Comparison of ENCODE assay signal across 8 cellular contexts in the genomic region with DNA sequence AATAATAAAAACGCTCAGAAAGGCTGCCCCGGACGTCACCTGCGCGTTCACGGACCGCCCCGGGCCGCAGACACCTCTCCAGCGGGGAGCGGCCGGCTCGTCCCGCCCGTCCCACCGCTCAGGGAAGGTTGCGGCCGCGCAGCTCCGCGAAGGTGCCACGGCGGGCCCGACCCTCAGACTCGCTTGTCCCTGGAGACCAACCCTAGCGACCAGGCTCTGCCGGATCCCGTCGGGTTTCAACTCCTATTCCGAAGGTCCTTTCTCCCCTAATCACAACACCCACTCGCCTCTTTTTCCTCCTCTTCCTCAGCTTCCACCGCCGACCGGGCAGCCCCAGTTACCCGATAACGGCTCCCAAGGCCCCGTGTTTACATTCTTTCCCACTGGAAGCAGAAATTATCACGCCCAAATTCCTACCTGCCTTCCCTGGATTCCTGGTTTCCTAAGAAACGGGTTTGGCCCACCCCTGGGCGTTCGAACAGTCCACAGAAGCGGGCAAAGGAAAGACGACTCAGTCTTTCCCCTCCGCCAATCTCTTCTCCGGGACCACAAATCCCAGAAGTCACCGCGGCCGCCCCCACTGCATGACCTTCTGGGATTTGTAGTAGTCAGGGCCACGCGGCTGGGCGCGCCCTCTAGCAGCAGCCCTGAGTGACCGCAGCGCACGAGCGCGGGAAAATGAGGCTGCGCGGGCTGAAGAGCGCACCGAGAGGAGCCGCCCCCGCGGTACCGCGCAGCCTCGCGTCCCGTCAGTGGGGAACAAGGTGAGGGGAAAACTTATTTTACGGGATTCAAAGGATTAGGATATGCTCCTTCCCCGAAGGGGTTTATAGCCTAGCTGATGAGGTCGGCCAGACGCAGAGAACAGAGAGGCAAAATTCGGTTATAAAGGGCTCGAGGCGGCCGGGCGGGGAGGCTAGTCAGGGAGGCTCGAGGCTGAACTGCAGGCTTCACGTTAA. TPM values are rescaled to one million over a fixed set of nuclear protein-coding genes. Genes with fewer than 3 reads are reported as not detected.
DNase-seq lines count a peak whose midpoint lies in the region; ATAC-seq and TF ChIP-seq lines count a peak whose summit lies in the region.

A gene with protein sequence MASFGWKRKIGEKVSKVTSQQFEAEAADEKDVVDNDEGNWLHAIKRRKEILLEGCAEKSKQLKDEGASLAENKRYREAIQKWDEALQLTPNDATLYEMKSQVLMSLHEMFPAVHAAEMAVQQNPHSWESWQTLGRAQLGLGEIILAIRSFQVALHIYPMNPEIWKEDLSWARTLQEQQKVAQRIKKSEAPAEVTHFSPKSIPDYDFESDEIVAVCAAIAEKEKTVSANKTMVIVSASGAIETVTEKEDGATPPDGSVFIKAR (minus strand): TSS at position 555 of the 959 bp plus-strand sequence. CDS start 8,943 bp downstream, outside the sequence.

- H3K36me3 Mint-ChIP-seq in activated naive CD4-positive, alpha-beta T cell treated with anti-CD3 and anti-CD28 coated beads, Interleukin-2, amount 50 U/mL, for 72 hours, result peaks cover 6 to 25% of the 10 kb centered on the region in 2 donors

- DNase-seq in GM10266 (ENCODE audit: extremely low spot score) (peak; percentile 90), NCI-H1048 (lab: John Stamatoyannopoulos, UW) (peak; percentile 93), SK-N-SH (peak; percentile 96), glomerular visceral epithelial cell (ENCODE audit: extremely low spot score) (peak; percentile 97), omental fat pad (ENCODE audit: low spot score) (peak; percentile 94), thoracic aorta (ENCODE audit: low spot score) (peak; percentile 92)
- DNase-seq in activated naive CD4-positive, alpha-beta T cell treated with anti-CD3 and anti-CD28 coated beads, Interleukin-2, amount 50 U/mL, for 72 hours (ENCODE audit: low spot score in 2 of 2), result peak; percentile 92 to 94

- ATAC-seq in HG02588 (IDR thresholded peaks at IDR 0.05; ENCODE audit: unreplicated experiment) (peak; percentile 90), omental fat pad (ENCODE audit: low FRiP score) (peak; percentile 98), thoracic aorta (ENCODE audit: insufficient number of reproducible peaks, low FRiP score, low read depth) (peak; percentile 99)
- peak; percentile 90 to 91 for ATAC-seq in activated naive CD4-positive, alpha-beta T cell treated with anti-CD3 and anti-CD28 coated beads, Interleukin-2, amount 50 U/mL, for 72 hours

- no peaks in the 10 kb centered on the region for H3K9me3 ChIP-seq in SK-N-SH
- no peaks in the 10 kb centered on the region for H3K9me3 ChIP-seq in thoracic aorta

- H3K9ac ChIP-seq in SK-N-SH, result peak within 1 kb of the TSS; percentile 90

- H3K79me2 ChIP-seq in SK-N-SH (ENCODE audit: insufficient read depth), result peaks cover 37% of the 10 kb centered on the region

- TF ChIP-seq RAD21 in SK-N-SH (IDR thresholded peaks at IDR 0.05; ENCODE audit: low read length), result no peak

- H3K9me2 ChIP-seq in SK-N-SH, result no peaks in the 10 kb centered on the region

- no peak within 1 kb of the TSS for H3K27ac Mint-ChIP-seq in activated naive CD4-positive, alpha-beta T cell treated with anti-CD3 and anti-CD28 coated beads, Interleukin-2, amount 50 U/mL, for 72 hours

- H3K4me3 ChIP-seq in SK-N-SH (ENCODE audit: low read depth in 2 of 2, low read length in 1 of 2), result peak within 1 kb of the TSS; percentile 97
- H3K4me3 ChIP-seq in thoracic aorta, result peak within 1 kb of the TSS; percentile 81

- POLR2A ChIA-PET in SK-N-SH (lab: Yijun Ruan, JAX), result no interaction called here

- peaks cover 0 to 6% of the 10 kb centered on the region in 2 experiments; a peak in 2 of 4 replicates for H3K4me1 ChIP-seq in SK-N-SH (ENCODE audit: control insufficient read depth in 1 of 2, insufficient read depth in 2 of 2, low read depth in 1 of 2, low read length in 1 of 2)
- H3K4me1 ChIP-seq in thoracic aorta (ENCODE audit: control insufficient read depth in 1 of 2, low read depth in 2 of 2), result peaks cover 9 to 17% of the 10 kb centered on the region in 2 donors

- peak within 1 kb of the TSS; percentile 84 for H3K4me2 ChIP-seq in SK-N-SH

- H3K27ac ChIP-seq in SK-N-SH (ENCODE audit: low read depth in 2 of 2, low read length in 1 of 2) (peak within 1 kb of the TSS; percentile 82 to 90), thoracic aorta (peak within 1 kb of the TSS; percentile 79 to 92)

- CTCF ChIA-PET in SK-N-SH (lab: Yijun Ruan, JAX), result interaction anchor here (0.7 to 1.9 kb wide), 12 partner anchors 9 to 76 kb away, joined by 3 to 8 read pairs (median 4); partner anchors contain the start of gene PRKAA1

- H4K20me1 ChIP-seq in SK-N-SH (ENCODE audit: insufficient read depth), result no peaks in the 10 kb centered on the region

- TF ChIP-seq CTCF in GM10266 (IDR thresholded peaks at IDR 0.05; ENCODE audit: control insufficient read depth, insufficient read depth, low read depth, missing control alignments) (peak; percentile 90), SK-N-SH (IDR thresholded peaks at IDR 0.05) (peak; percentile 66), omental fat pad (IDR thresholded peaks at IDR 0.05) (peak in 1 of 3 donors; percentile 37), thoracic aorta (IDR thresholded peaks at IDR 0.05) (peak; percentile 61)

- peak within 1 kb of the TSS; percentile 81 for H2AFZ ChIP-seq in SK-N-SH (ENCODE audit: low read depth)

- H3K27me3 ChIP-seq in SK-N-SH (ENCODE audit: insufficient read depth) (no peaks in the 10 kb centered on the region), thoracic aorta (replicated peaks; ENCODE audit: insufficient read depth) (no peaks in the 10 kb centered on the region)

- WGBS in SK-N-SH (ENCODE audit: low lambda C conversion rate), result 7% methylated on average over 56 of the region's 80 CpGs

- H3K9me3 Mint-ChIP-seq in activated naive CD4-positive, alpha-beta T cell treated with anti-CD3 and anti-CD28 coated beads, Interleukin-2, amount 50 U/mL, for 72 hours, result no peaks in the 10 kb centered on the region

- TF ChIP-seq EP300 in SK-N-SH (IDR thresholded peaks at IDR 0.05; ENCODE audit: borderline replicate concordance in 1 of 2, low read depth in 1 of 2, low read length in 1 of 2), result 0 out of 4 replicates have a peak, but pooled peaks of 1 of the 2 experiments have one; percentile 7

- H3K36me3 ChIP-seq in SK-N-SH (replicated peaks in 1 of 2; ENCODE audit: control insufficient read depth in 1 of 2, insufficient read depth in 2 of 2, low read length in 1 of 2), result peaks cover 9 to 13% of the 10 kb centered on the region in 2 experiments
- H3K36me3 ChIP-seq in thoracic aorta, result no peaks in the 10 kb centered on the region

- H3F3A ChIP-seq in SK-N-SH (replicated peaks; ENCODE audit: insufficient read depth), result peaks cover 23% of the 10 kb centered on the region

TF ChIP-seq in SK-N-SH, 30 proteins besides CTCF, POLR2A, EP300 and RAD21 (continues in another document):
- TF ChIP-seq RXRA (IDR thresholded peaks at IDR 0.05; ENCODE audit: borderline replicate concordance, low read depth) (no peak), SIN3A (IDR thresholded peaks at IDR 0.05; ENCODE audit: borderline replicate concordance, low read depth, low read length) (peak; percentile 89; the same call in 1 of the 2 replicates), USF1 (IDR thresholded peaks at IDR 0.05; ENCODE audit: borderline replicate concordance, low read depth) (peak; percentile 43; the same call in 1 of the 2 replicates), POLR2AphosphoS5 (IDR thresholded peaks at IDR 0.05; ENCODE audit: low read depth, low read length) (peak; percentile 51), TCF12 (IDR thresholded peaks at IDR 0.05) (peak; percentile 33; the same call in 1 of the 2 replicates), EZH2phosphoT487 (IDR thresholded peaks at IDR 0.05; ENCODE audit: borderline replicate concordance, low read depth) (no peak), REST (IDR thresholded peaks at IDR 0.05; ENCODE audit: low read depth, low read length) (0 out of 2 replicates have a peak, but pooled peaks have one; percentile 35)
- TF ChIP-seq, protein P1, sequence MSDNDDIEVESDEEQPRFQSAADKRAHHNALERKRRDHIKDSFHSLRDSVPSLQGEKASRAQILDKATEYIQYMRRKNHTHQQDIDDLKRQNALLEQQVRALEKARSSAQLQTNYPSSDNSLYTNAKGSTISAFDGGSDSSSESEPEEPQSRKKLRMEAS (IDR thresholded peaks at IDR 0.05; ENCODE audit: low read depth), result peak; percentile 96

RNA-seq across cellular contexts. Expression of the gene that starts here (rescaled TPM):
- polyA plus RNA-seq in SK-N-SH (2012; rRNA removed), result 2.2 and 3.3 TPM in 2 replicates
- polyA plus RNA-seq in SK-N-SH (2012; cell fraction: cytosol; rRNA removed), result 4.3 and 4.9 TPM in 2 replicates
- polyA plus RNA-seq in SK-N-SH (2012; cell fraction: nucleus; rRNA removed), result 1.9 and 4.5 TPM in 2 replicates
- 10 to 100 TPM; 22.2 to 22.5 TPM for total RNA-seq in activated naive CD4-positive, alpha-beta T cell treated with anti-CD3 and anti-CD28 coated beads, Interleukin-2, amount 50 U/mL, for 72 hours
- total RNA-seq in omental fat pad, result 10 to 100 TPM in 1 of 4 donors, 1 to 10 TPM in 3; 8.3 to 15.4 (median 9.3) TPM
- 10 to 100 TPM; 10.3 to 22.5 TPM for total RNA-seq in thoracic aorta

Comparison
In these comparisons a context has a peak if more than half of its experiments do, and no peak if none do; other contexts are left out.
1. Peak in every context shown above with its lines: DNase-seq, ATAC-seq, H3K4me3 ChIP-seq and H3K27ac ChIP-seq.